ENCODE assay signal across 13 cellular contexts in the genomic region with DNA sequence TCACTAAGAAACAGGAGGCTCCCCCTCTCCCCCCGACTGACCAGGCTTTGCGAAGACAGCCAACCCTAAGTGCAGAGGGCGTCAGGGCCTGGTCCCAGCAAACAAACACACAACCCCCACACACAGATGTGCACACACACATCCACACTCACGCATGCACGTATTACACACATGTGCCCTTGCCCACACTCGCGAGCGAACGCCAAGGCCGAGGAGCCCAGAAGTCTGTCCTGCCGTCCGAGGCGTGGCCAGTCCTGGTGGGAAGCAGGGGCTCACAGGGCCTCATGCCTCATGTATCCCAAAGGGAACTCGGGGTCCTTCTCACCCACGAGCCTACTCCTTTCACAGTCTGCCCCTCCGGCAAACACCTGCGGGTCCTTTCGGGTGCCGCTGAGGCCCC. TPM values are rescaled to one million over a fixed set of nuclear protein-coding genes. Genes with fewer than 3 reads are reported as not detected.
DNase-seq lines count a peak whose midpoint lies in the region; ATAC-seq and TF ChIP-seq lines count a peak whose summit lies in the region.
"Had no signal": no experiment of that assay in that cellular context is flagged by ENCODE, and none has a peak within 500 bp of the region (broad histone marks: within the 10 kb centered on the region; RNA-seq: fewer than 3 reads in every experiment).

No MANE protein-coding gene starts in this region.

- 0 out of 2 replicates have a peak, but pooled peaks cover 4% of the 10 kb centered on the region for H3K27me3 ChIP-seq in OCI-LY1 (ENCODE audit: insufficient read depth, low read length)
- H3K27me3 ChIP-seq in psoas muscle (ENCODE audit: insufficient read depth in 3 of 3, low read length in 2 of 3), result no peaks in the 10 kb centered on the region
- no peaks in the 10 kb centered on the region for H3K27me3 ChIP-seq in colonic mucosa
- H3K27me3 ChIP-seq: body of pancreas had no signal

- TF ChIP-seq CTCF in OCI-LY1 (IDR thresholded peaks at IDR 0.05; ENCODE audit: low read length) (no peak), psoas muscle (IDR thresholded peaks at IDR 0.05) (no peak), colonic mucosa (IDR thresholded peaks at IDR 0.05) (no peak)

- peaks cover 19% of the 10 kb centered on the region for H3K79me2 ChIP-seq in OCI-LY1 (ENCODE audit: insufficient read depth, low read length)

- no peaks in the 10 kb centered on the region for H3K9me3 Mint-ChIP-seq in activated CD4-positive, alpha-beta T cell treated with anti-CD3 and anti-CD28 coated beads for 36 hours (ENCODE audit: low read depth)
- no peaks in the 10 kb centered on the region for H3K9me3 Mint-ChIP-seq in dendritic cell treated with granulocyte-macrophage colony-stimulating factor and Interleukin-4, amounts not matched to agents 40 ng/mL and 50 ng/mL, for 4 days

- H3K36me3 ChIP-seq in OCI-LY1 (ENCODE audit: insufficient read depth, low read length) (peaks cover 56% of the 10 kb centered on the region), psoas muscle (ENCODE audit: insufficient read depth in 1 of 2, low read depth in 1 of 2) (peaks cover 7 to 31% of the 10 kb centered on the region in 2 donors), colonic mucosa (peaks cover 10% of the 10 kb centered on the region)

- H3K4me1 ChIP-seq in OCI-LY1 (ENCODE audit: insufficient read depth, low read length, severe bottlenecking) (peaks cover 40% of the 10 kb centered on the region), psoas muscle (peaks cover 26% of the 10 kb centered on the region), colonic mucosa (peaks cover 14% of the 10 kb centered on the region)

- ATAC-seq in activated CD4-positive, alpha-beta T cell treated with anti-CD3 and anti-CD28 coated beads for 36 hours, result no peak
- ATAC-seq in psoas muscle (no peak), HG03139 (IDR thresholded peaks at IDR 0.05; ENCODE audit: unreplicated experiment) (no peak)
- ATAC-seq: body of pancreas had no signal

- DNase-seq in activated CD4-positive, alpha-beta T cell treated with anti-CD3 and anti-CD28 coated beads for 36 hours, result no peak
- no peak for DNase-seq in activated CD4-positive, alpha-beta T cell treated with anti-CD3 and anti-CD28 coated beads for 4 hours
- DNase-seq in psoas muscle (no peak), colonic mucosa (no peak), NCI-H2171 treated with DMSO at 0.1 percent for 48 hours (lab: John Stamatoyannopoulos, UW) (no peak)
- DNase-seq: activated CD4-positive, alpha-beta T cell treated with anti-CD3 and anti-CD28 coated beads for 1 hour; body of pancreas; NCI-H446 had no signal

- H3K9ac ChIP-seq in OCI-LY1 (ENCODE audit: low read length) (peak overlapping the region; percentile 89), colonic mucosa (ENCODE audit: low read depth in 2 of 2, low read length in 2 of 2) (no peak overlapping the region)
- H3K9ac ChIP-seq: parathyroid adenoma had no signal

- H4K20me1 ChIP-seq in OCI-LY1 (ENCODE audit: insufficient read depth, low read length), result no peaks in the 10 kb centered on the region

- no peak overlapping the region for H2AFZ ChIP-seq in OCI-LY1 (ENCODE audit: low read length)
- H2AFZ ChIP-seq: parathyroid adenoma had no signal

- no peaks in the 10 kb centered on the region for H3K9me2 ChIP-seq in OCI-LY1 (ENCODE audit: low read depth, low read length)

- H3K36me3 Mint-ChIP-seq in activated CD4-positive, alpha-beta T cell treated with anti-CD3 and anti-CD28 coated beads for 36 hours (ENCODE audit: low read depth), result peaks cover 45% of the 10 kb centered on the region
- peaks cover 80% of the 10 kb centered on the region for H3K36me3 Mint-ChIP-seq in dendritic cell treated with granulocyte-macrophage colony-stimulating factor and Interleukin-4, amounts not matched to agents 40 ng/mL and 50 ng/mL, for 4 days (ENCODE audit: low read depth)

- H3K4me2 ChIP-seq in OCI-LY1 (ENCODE audit: low read length), result peak overlapping the region; percentile 78

- H3K4me3 ChIP-seq in OCI-LY1 (ENCODE audit: low read depth, low read length, poor library complexity, severe bottlenecking) (peak overlapping the region; percentile 94), psoas muscle (peak overlapping the region; percentile 91), colonic mucosa (no peak overlapping the region)
- H3K4me3 ChIP-seq: body of pancreas had no signal

- WGBS in psoas muscle, 3 donors, result 85 to 87% (median 86%) methylated on average over 19 of the region's 19 CpGs

- peak overlapping the region; percentile 37 for H3K27ac ChIP-seq in OCI-LY1 (ENCODE audit: low read depth, low read length, poor library complexity, severe bottlenecking)
- H3K27ac ChIP-seq in psoas muscle, result no peak overlapping the region
- H3K27ac ChIP-seq in colonic mucosa, result no peak overlapping the region
- H3K27ac ChIP-seq: body of pancreas, parathyroid adenoma had no signal

- no peaks in the 10 kb centered on the region for H3F3A ChIP-seq in OCI-LY1 (ENCODE audit: insufficient read depth, low read length)

- no peaks in the 10 kb centered on the region for H3K27me3 Mint-ChIP-seq in activated CD4-positive, alpha-beta T cell treated with anti-CD3 and anti-CD28 coated beads for 36 hours
- no peaks in the 10 kb centered on the region for H3K27me3 Mint-ChIP-seq in dendritic cell treated with granulocyte-macrophage colony-stimulating factor and Interleukin-4, amounts not matched to agents 40 ng/mL and 50 ng/mL, for 4 days

- POLR2A ChIA-PET in activated CD4-positive, alpha-beta T cell treated with anti-CD3 and anti-CD28 coated beads for 36 hours (lab: Charles Lee), result no interaction called here

- peaks cover 43% of the 10 kb centered on the region for H3K4me1 Mint-ChIP-seq in activated CD4-positive, alpha-beta T cell treated with anti-CD3 and anti-CD28 coated beads for 36 hours
- peaks cover 46% of the 10 kb centered on the region for H3K4me1 Mint-ChIP-seq in dendritic cell treated with granulocyte-macrophage colony-stimulating factor and Interleukin-4, amounts not matched to agents 40 ng/mL and 50 ng/mL, for 4 days (ENCODE audit: low read depth)

- peak overlapping the region; percentile 94 for H3K4me3 Mint-ChIP-seq in activated CD4-positive, alpha-beta T cell treated with anti-CD3 and anti-CD28 coated beads for 36 hours
- no peak overlapping the region for H3K4me3 Mint-ChIP-seq in dendritic cell treated with granulocyte-macrophage colony-stimulating factor and Interleukin-4, amounts not matched to agents 40 ng/mL and 50 ng/mL, for 4 days

- H3K9me3 ChIP-seq in OCI-LY1 (ENCODE audit: low read length) (no peaks in the 10 kb centered on the region), psoas muscle (peaks cover 7% of the 10 kb centered on the region), colonic mucosa (no peaks in the 10 kb centered on the region)
- H3K9me3 ChIP-seq: body of pancreas had no signal

- intact Hi-C loops in activated CD4-positive, alpha-beta T cell treated with anti-CD3 and anti-CD28 coated beads for 36 hours (cut with DNase I, micrococcal nuclease), result no loop called here
- intact Hi-C loops in dendritic cell treated with granulocyte-macrophage colony-stimulating factor and Interleukin-4, amounts not matched to agents 40 ng/mL and 50 ng/mL, for 4 days (cut with micrococcal nuclease), result loop anchor here (2.0 kb wide), 1 partner anchor 113 kb away; the partner anchor contains the start of gene C1orf159
- intact Hi-C loops in psoas muscle (cut with DNase I), result loop anchor here (5.0 kb wide), 1 partner anchor 43 kb away; the partner anchor contains the start of gene UBE2J2 (in 2 of the 2)
- intact Hi-C loops in colonic mucosa (cut with DNase I), result loop anchor here (10.0 kb wide), 1 partner anchor 55 kb away; the partner anchor contains the start of gene TTLL10

- peak overlapping the region; percentile 83 for H3K27ac Mint-ChIP-seq in activated CD4-positive, alpha-beta T cell treated with anti-CD3 and anti-CD28 coated beads for 36 hours
- H3K27ac Mint-ChIP-seq in dendritic cell treated with granulocyte-macrophage colony-stimulating factor and Interleukin-4, amounts not matched to agents 40 ng/mL and 50 ng/mL, for 4 days, result peak overlapping the region; percentile 91

- CTCF ChIA-PET in activated CD4-positive, alpha-beta T cell treated with anti-CD3 and anti-CD28 coated beads for 36 hours (lab: Charles Lee), result interaction anchor here (0.5 to 2.8 kb wide), 2 partner anchors 108 to 164 kb away, joined by 3 to 18 read pairs; no protein-coding TSS in a partner anchor

RNA-seq across cellular contexts. Expression of gene SDF4, which starts 2.0 kb away (rescaled TPM):
- 100 to 1,000 TPM; 108 to 128 TPM for total RNA-seq in activated CD4-positive, alpha-beta T cell treated with anti-CD3 and anti-CD28 coated beads for 36 hours
- 100 to 1,000 TPM in 1 of 4 donors, 10 to 100 TPM in 3; 70.6 to 109 (median 82.5) TPM for total RNA-seq in psoas muscle
- 100 to 1,000 TPM in 2 of 3 donors, 10 to 100 TPM in 1; 67.5 to 129 (median 108) TPM for polyA plus RNA-seq in psoas muscle
- total RNA-seq in colonic mucosa, result 100 to 1,000 TPM; 202 to 325 TPM

RNA-seq across cellular contexts. Expression of gene B3GALT6, which starts 2.3 kb away (rescaled TPM):
- 10 to 100 TPM in 1 of 2 experiments, 1 to 10 TPM in 1; 9.4 to 12.2 TPM for total RNA-seq in activated CD4-positive, alpha-beta T cell treated with anti-CD3 and anti-CD28 coated beads for 36 hours
- 10 to 100 TPM in 3 of 4 donors, 1 to 10 TPM in 1; 8.9 to 13.7 (median 11.1) TPM for total RNA-seq in psoas muscle
- polyA plus RNA-seq in psoas muscle, result 10 to 100 TPM in 2 of 3 donors, 1 to 10 TPM in 1; 7.7 to 30.3 (median 15.6) TPM
- total RNA-seq in colonic mucosa, result 10 to 100 TPM in 1 of 2 donors, 1 to 10 TPM in 1; 8.0 to 12.0 TPM

RNA-seq across cellular contexts. Expression of gene TNFRSF4, which starts 15.8 kb away (rescaled TPM):
- total RNA-seq in activated CD4-positive, alpha-beta T cell treated with anti-CD3 and anti-CD28 coated beads for 36 hours, result 100 to 1,000 TPM; 340 to 418 TPM
- total RNA-seq in psoas muscle (1 to 10 TPM; 1.4 to 4.6 (median 3.7) TPM), colonic mucosa (1 to 10 TPM; 1.2 to 2.3 TPM)
- 1 to 10 TPM; 1.7 to 3.8 (median 2.6) TPM for polyA plus RNA-seq in psoas muscle
- total RNA-seq: H1 had no signal

RNA-seq across cellular contexts. Expression of gene C1QTNF12, which starts 16.8 kb away (rescaled TPM):
- total RNA-seq in activated CD4-positive, alpha-beta T cell treated with anti-CD3 and anti-CD28 coated beads for 36 hours, result 1 to 10 TPM; 1.1 to 1.6 TPM
- 1 to 10 TPM in 2 of 4 donors, under 1 TPM in 2; 0.75 to 1.4 (median 1.0) TPM for total RNA-seq in psoas muscle
- under 1 TPM; 0.13 to 0.98 (median 0.36) TPM for polyA plus RNA-seq in psoas muscle
- 10 to 100 TPM; 21.3 to 34.2 TPM for total RNA-seq in colonic mucosa
- total RNA-seq: body of pancreas had no signal

RNA-seq across cellular contexts. Expression of gene TNFRSF18, which starts 23.4 kb away (rescaled TPM):
- total RNA-seq in activated CD4-positive, alpha-beta T cell treated with anti-CD3 and anti-CD28 coated beads for 36 hours, result 100 to 1,000 TPM in 1 of 2 experiments, 10 to 100 TPM in 1; 95.0 to 164 TPM
- total RNA-seq in psoas muscle (under 1 TPM in 1 of 4 donors, not detected in 3; 0.27 TPM), colonic mucosa (1 to 10 TPM in 1 of 2 donors, under 1 TPM in 1; 0.61 to 1.7 TPM)
- polyA plus RNA-seq in psoas muscle, result under 1 TPM; 0.04 to 0.76 (median 0.13) TPM
- total RNA-seq: body of pancreas had no signal

Comparison
In these comparisons a context has a peak if more than half of its experiments do, and no peak if none do; other contexts are left out.
1. RNA of gene TNFRSF4, which starts 15.8 kb away (total RNA-seq): 340 to 418 TPM in activated CD4-positive, alpha-beta T cell treated with anti-CD3 and anti-CD28 coated beads for 36 hours; 1.4 to 4.6 TPM in psoas muscle and 1.2 to 2.3 TPM in colonic mucosa; every median in the first group is over 10 times any median in the second.
2. intact Hi-C loops: an anchor here in dendritic cell treated with granulocyte-macrophage colony-stimulating factor and Interleukin-4, amounts not matched to agents 40 ng/mL and 50 ng/mL, for 4 days (2.0 kb wide), psoas muscle (5.0 kb wide) and colonic mucosa (10.0 kb wide); none called in activated CD4-positive, alpha-beta T cell treated with anti-CD3 and anti-CD28 coated beads for 36 hours.